10 cellular contexts compared by ENCODE assay signal in genomic region chr10:4902571-4903011, GRCh38.
DNase-seq lines count a peak whose midpoint lies in the region; ATAC-seq lines count a peak whose summit lies in the region.
"Had no signal": no experiment of that assay in that cellular context is flagged by ENCODE, and none has a peak within 500 bp of the region (broad histone marks: within the 10 kb centered on the region; RNA-seq: fewer than 3 reads in every experiment).

No MANE protein-coding gene starts in this region.

- intact Hi-C loops in aorta (cut with DNase I): no loop called here

- H3K9ac ChIP-seq in adipocyte (ENCODE audit: low read length): peak overlapping the region; percentile 90

- peaks cover 15% of the 10 kb centered on the region for H3K4me1 ChIP-seq in adipocyte (ENCODE audit: control insufficient read depth, insufficient read depth, low read length)
- peaks cover 0 to 1% of the 10 kb centered on the region in 2 donors for H3K4me1 ChIP-seq in aorta (ENCODE audit: control insufficient read depth in 1 of 2, insufficient read depth in 2 of 2, low read length in 2 of 2)

- H3K27me3 ChIP-seq in adipocyte (replicated peaks; ENCODE audit: control insufficient read depth, insufficient read depth, low read length): no peaks in the 10 kb centered on the region
- H3K27me3 ChIP-seq in aorta (ENCODE audit: control insufficient read depth in 1 of 2, insufficient read depth in 2 of 2, low read length in 1 of 2): no peaks in the 10 kb centered on the region

- 36% methylated on average over 5 of the region's 5 CpGs for WGBS in aorta, 2 donors

- H3K9me3 ChIP-seq in adipocyte (ENCODE audit: control insufficient read depth, low read length) (no peaks in the 10 kb centered on the region), aorta (ENCODE audit: control insufficient read depth, low read length) (no peaks in the 10 kb centered on the region)

- peak in 2 of 3 donors; percentile 12 to 15 for DNase-seq in stimulated activated CD4-positive, alpha-beta T cell treated with anti-CD3 and anti-CD28 coated beads, Interleukin-12 subunit alpha, Interleukin-12 subunit beta, amount 100 ng/mL, for 48 hours (ENCODE audit: low read depth in 2 of 3, low spot score in 1 of 3)
- no peak for DNase-seq in stimulated activated CD4-positive, alpha-beta T cell treated with anti-CD3 and anti-CD28 coated beads, Interleukin-2, amount 100 ng/mL, for 48 hours
- DNase-seq in adipocyte (ENCODE audit: low read depth) (peak; percentile 37), iris pigment epithelial cell (ENCODE audit: low read depth) (peak; percentile 74), aorta (no peak), NCI-H82 (lab: John Stamatoyannopoulos, UW) (no peak), GOT3 (lab: John Stamatoyannopoulos, UW) (no peak)
- DNase-seq: CD8-positive, alpha-beta T cell; NCI-H69 had no signal

- ATAC-seq in aorta (ENCODE audit: low FRiP score) (no peak), HG02623 (IDR thresholded peaks at IDR 0.05; ENCODE audit: unreplicated experiment) (no peak)
- ATAC-seq: CD8-positive, alpha-beta T cell had no signal

- H3K4me3 ChIP-seq in adipocyte (ENCODE audit: low read length) (peak overlapping the region; percentile 72), aorta (ENCODE audit: low read length in 2 of 2) (no peak overlapping the region)

- H3K36me3 ChIP-seq in adipocyte (ENCODE audit: control insufficient read depth, insufficient read depth, low read length, severe bottlenecking) (no peaks in the 10 kb centered on the region), aorta (ENCODE audit: control insufficient read depth in 1 of 2, insufficient read depth in 2 of 2, low read length in 1 of 2) (no peaks in the 10 kb centered on the region)

- H3K27ac ChIP-seq in aorta (ENCODE audit: low read depth in 1 of 2, low read length in 2 of 2): peak overlapping the region; percentile 12 to 92

Comparison
In these comparisons a context has a peak if more than half of its experiments do, and no peak if none do; other contexts are left out.
1. DNase-seq: peak in stimulated activated CD4-positive, alpha-beta T cell treated with anti-CD3 and anti-CD28 coated beads, Interleukin-12 subunit alpha, Interleukin-12 subunit beta, amount 100 ng/mL, for 48 hours (2 of 3), adipocyte (single experiment) and iris pigment epithelial cell (single experiment); none in stimulated activated CD4-positive, alpha-beta T cell treated with anti-CD3 and anti-CD28 coated beads, Interleukin-2, amount 100 ng/mL, for 48 hours (0 of 2), aorta (0 of 2), NCI-H82 (single experiment) and GOT3 (single experiment).